In genomic region chr16:12760819-12761611, GRCh38 we compare ENCODE assay signal across 17 cellular contexts. TPM values are rescaled to one million over a fixed set of nuclear protein-coding genes. Genes with fewer than 3 reads are reported as not detected.
DNase-seq lines count a peak whose midpoint lies in the region; ATAC-seq, FAIRE-seq and TF ChIP-seq lines count a peak whose summit lies in the region.
"Had no signal": no experiment of that assay in that cellular context is flagged by ENCODE, and none has a peak within 500 bp of the region (broad histone marks: within the 10 kb centered on the region; RNA-seq: fewer than 3 reads in every experiment).

No MANE protein-coding gene starts in this region.

- no peak overlapping the region for H3K27ac ChIP-seq in HepG2 (ENCODE audit: extremely low read length, insufficient read depth, low read length)
- H3K27ac ChIP-seq: BLaER1, GM23248 had no signal

- peaks cover 33% of the 10 kb centered on the region for H3K79me2 ChIP-seq in HepG2 (ENCODE audit: insufficient read depth, low read length)

- H3K27me3 ChIP-seq in HepG2 (ENCODE audit: control insufficient read depth in 1 of 2, insufficient read depth in 2 of 2, low read length in 2 of 2) = no peaks in the 10 kb centered on the region
- H3K27me3 ChIP-seq: BLaER1 had no signal

- peaks cover 55% of the 10 kb centered on the region for H3K4me1 ChIP-seq in HepG2 (ENCODE audit: insufficient read depth, low read length)
- H3K4me1 ChIP-seq: HAP-1 had no signal

- H3K27me3 Mint-ChIP-seq in stimulated activated naive B cell treated with anti-CD40 and anti-IgM and Interleukin-4, amounts not matched to agents 10 μg/mL and 1 μg/mL and 100 μg/mL, for 72 hours = no peaks in the 10 kb centered on the region
- H3K27me3 Mint-ChIP-seq: CD4-positive, alpha-beta memory T cell had no signal

- 96% methylated on average over 12 of the region's 12 CpGs for WGBS in HepG2 (ENCODE audit: low lambda C conversion rate)

- H3K9me3 Mint-ChIP-seq in stimulated activated naive B cell treated with anti-CD40 and anti-IgM and Interleukin-4, amounts not matched to agents 10 μg/mL and 1 μg/mL and 100 μg/mL, for 72 hours = no peaks in the 10 kb centered on the region

- no peak for TF ChIP-seq CTCF in HepG2 (CRISPR knock-in tag; IDR thresholded peaks at IDR 0.05)

- H3K36me3 ChIP-seq in HepG2 (replicated peaks in 1 of 2; ENCODE audit: control insufficient read depth in 1 of 2, insufficient read depth in 2 of 2, low read length in 2 of 2) = peaks cover 7 to 22% of the 10 kb centered on the region in 2 experiments
- H3K36me3 ChIP-seq: BLaER1, HAP-1 had no signal

- H3K9me3 ChIP-seq in HepG2 (ENCODE audit: low read length) = no peaks in the 10 kb centered on the region
- H3K9me3 ChIP-seq: HAP-1 had no signal

- DNase-seq in NAMALWA (ENCODE audit: low spot score) (peak; percentile 4), HepG2 (ENCODE audit: low spot score) (no peak), mesenteric fat pad (ENCODE audit: low spot score) (peak; percentile 24), NCI-H82 (lab: John Stamatoyannopoulos, UW) (no peak), UCSD-AML1 (lab: John Stamatoyannopoulos, UW; ENCODE audit: unreplicated experiment) (no peak), cerebellum (ENCODE audit: low spot score) (no peak)
- DNase-seq in stimulated activated naive B cell treated with anti-CD40 and anti-IgM and Interleukin-4, amounts not matched to agents 10 μg/mL and 1 μg/mL and 100 μg/mL, for 72 hours = no peak
- DNase-seq: 8988T; Calu3; CD4-positive, alpha-beta memory T cell; DMS79 treated with DMSO at 0.1 percent for 48 hours; GF-D8; GM23248 had no signal

- no peak for ATAC-seq in HepG2
- peak in 1 of 2 donors; percentile 61 for ATAC-seq in stimulated activated naive B cell treated with anti-CD40 and anti-IgM and Interleukin-4, amounts not matched to agents 10 μg/mL and 1 μg/mL and 100 μg/mL, for 72 hours (replicated peaks)

- BruUV-seq in HepG2 (replicated peaks; lab: Mats Ljungman, UMichigan) = no TSS peak

- POLR2A ChIA-PET in HepG2 (lab: Yijun Ruan, JAX) = no interaction called here

- CTCF ChIA-PET in HepG2 (lab: Yijun Ruan, JAX; ENCODE audit: low intra/inter-chr PET ratio, low total read pairs) = no interaction called here

- no peak overlapping the region for H3K4me2 ChIP-seq in HepG2 (ENCODE audit: low read depth, low read length)

- no peak for TF ChIP-seq RAD21 in HepG2 (CRISPR knock-in tag; IDR thresholded peaks at IDR 0.05)

- no peaks in the 10 kb centered on the region for H4K20me1 ChIP-seq in HepG2 (ENCODE audit: insufficient read depth, low read length)
- H4K20me1 ChIP-seq: BLaER1 had no signal

- no peaks in the 10 kb centered on the region for H3K36me3 Mint-ChIP-seq in stimulated activated naive B cell treated with anti-CD40 and anti-IgM and Interleukin-4, amounts not matched to agents 10 μg/mL and 1 μg/mL and 100 μg/mL, for 72 hours

- H3K27ac Mint-ChIP-seq in stimulated activated naive B cell treated with anti-CD40 and anti-IgM and Interleukin-4, amounts not matched to agents 10 μg/mL and 1 μg/mL and 100 μg/mL, for 72 hours = peak overlapping the region; percentile 4
- H3K27ac Mint-ChIP-seq: CD4-positive, alpha-beta memory T cell had no signal

- no peak for TF ChIP-seq POLR2A in HepG2 (IDR thresholded peaks at IDR 0.05; ENCODE audit: insufficient read depth in 1 of 2, low read depth in 2 of 2, low read length in 2 of 2)

- no peak overlapping the region for H2AFZ ChIP-seq in HepG2 (ENCODE audit: low read length)
- H2AFZ ChIP-seq: GM23248 had no signal

- no peak for FAIRE-seq in HepG2 (lab: Jason Lieb, UNC)
- FAIRE-seq: GM19239 had no signal

- no peak overlapping the region for H3K4me3 Mint-ChIP-seq in stimulated activated naive B cell treated with anti-CD40 and anti-IgM and Interleukin-4, amounts not matched to agents 10 μg/mL and 1 μg/mL and 100 μg/mL, for 72 hours
- H3K4me3 Mint-ChIP-seq: CD14-positive monocyte; CD4-positive, alpha-beta memory T cell had no signal

- TF ChIP-seq EP300 in HepG2 (IDR thresholded peaks at IDR 0.05; ENCODE audit: low read depth in 2 of 2, low read length in 2 of 2) (no peak), HepG2 (CRISPR knock-in tag; IDR thresholded peaks at IDR 0.05; ENCODE audit: borderline replicate concordance) (no peak)

- in situ Hi-C loops in HepG2 (cut with HindIII; ENCODE audit: extremely low pct_ligation_motif_present, low pct_unique_long_range_greater_than_20kb) = no loop called here

- peaks cover 0 to 6% of the 10 kb centered on the region in 2 donors for H3K4me1 Mint-ChIP-seq in stimulated activated naive B cell treated with anti-CD40 and anti-IgM and Interleukin-4, amounts not matched to agents 10 μg/mL and 1 μg/mL and 100 μg/mL, for 72 hours
- H3K4me1 Mint-ChIP-seq: CD4-positive, alpha-beta memory T cell had no signal

- H3K9ac ChIP-seq in HepG2 (ENCODE audit: insufficient read depth, low read depth, low read length) = no peak overlapping the region
- H3K9ac ChIP-seq: BLaER1, GM23248 had no signal

- H3K4me3 ChIP-seq in HepG2 (replicated peaks in 1 of 3; ENCODE audit: insufficient read depth in 1 of 3, low read depth in 2 of 3, low read length in 3 of 3) = no peak overlapping the region
- H3K4me3 ChIP-seq: BLaER1, GM23248, HAP-1 had no signal

- intact Hi-C loops in HepG2 (cut with micrococcal nuclease; ENCODE audit: unreplicated experiment) = no loop called here

TF ChIP-seq in HepG2, 621 proteins besides CTCF, POLR2A, EP300 and RAD21:
- 0 out of 2 replicates have a peak, but pooled peaks have one; percentile 23 for TF ChIP-seq ZNF770 (CRISPR knock-in tag; IDR thresholded peaks at IDR 0.05)
- 0 out of 2 replicates have a peak, but pooled peaks have one; percentile 30 for TF ChIP-seq FOXO4 (CRISPR knock-in tag; conservative IDR thresholded peaks at IDR 0.05)
- TF ChIP-seq ZNF121 (CRISPR knock-in tag; IDR thresholded peaks at IDR 0.05) = no peak

RNA-seq across cellular contexts. Expression of gene CPPED1, which starts 42.7 kb away (rescaled TPM):
- total RNA-seq in HepG2 (2016; rRNA removed; fragmentation: Illumina TruSeq; extraction: Trizol) (66.6 and 118 TPM in 2 replicates), mesenteric fat pad (22.7 TPM), cerebellum (11.2 TPM)
- total RNA-seq in HepG2 (2016; cell fraction: cytosol; rRNA removed; fragmentation: Illumina TruSeq; extraction: Trizol; ENCODE audit: low read depth) = 21.2 and 21.9 TPM in 2 replicates
- 68.3 and 113 TPM in 2 replicates for total RNA-seq in HepG2 (2016; cell fraction: insoluble cytoplasmic fraction; rRNA removed; fragmentation: Illumina TruSeq; extraction: Trizol)
- total RNA-seq in HepG2 (2016; cell fraction: membrane; rRNA removed; fragmentation: Illumina TruSeq; extraction: Trizol) = 62.9 and 66.9 TPM in 2 replicates
- 58.7 and 62.6 TPM in 2 replicates for total RNA-seq in HepG2 (2016; cell fraction: nucleus; rRNA removed; fragmentation: Illumina TruSeq; extraction: Trizol)
- polyA plus RNA-seq in HepG2 (2011; rRNA removed) = 62.5 and 71.3 TPM in 2 replicates
- 47.6 and 65.5 TPM in 2 replicates for polyA plus RNA-seq in HepG2 (2011; cell fraction: cytosol; rRNA removed)
- 21.8 and 24.9 TPM in 2 replicates for polyA plus RNA-seq in HepG2 (2011; cell fraction: nucleus; rRNA removed)
- 65.8 and 79.3 TPM in 2 replicates for polyA plus RNA-seq in HepG2 (2012)
- 40.3 and 43.5 TPM in 2 replicates for polyA plus RNA-seq in HepG2 (2016; cell fraction: cytosol; fragmentation: Illumina TruSeq; extraction: Trizol; ENCODE audit: low read depth)
- 204 and 209 TPM in 2 replicates for polyA plus RNA-seq in HepG2 (2016; cell fraction: insoluble cytoplasmic fraction; fragmentation: Illumina TruSeq; extraction: Trizol; ENCODE audit: low read depth)
- 63.7 and 78.2 TPM in 2 replicates for polyA plus RNA-seq in HepG2 (2016; cell fraction: membrane; fragmentation: Illumina TruSeq; extraction: Trizol; ENCODE audit: low read depth)
- 75.7 and 79.0 TPM in 2 replicates for polyA plus RNA-seq in HepG2 (2016; cell fraction: nucleus; fragmentation: Illumina TruSeq; extraction: Trizol; ENCODE audit: insufficient read depth, low read depth)
- polyA minus RNA-seq in HepG2 (2011; rRNA and poly(A)+ RNA removed; ENCODE audit: low replicate concordance) = 6.0 and 117 TPM in 2 replicates
- polyA minus RNA-seq in HepG2 (2011; cell fraction: cytosol; rRNA and poly(A)+ RNA removed) = 57.0 and 63.8 TPM in 2 replicates
- 65.0 and 68.2 TPM in 2 replicates for polyA minus RNA-seq in HepG2 (2011; cell fraction: nucleus; rRNA and poly(A)+ RNA removed)
- total RNA-seq: Calu3 had no signal

Comparison
In these comparisons a context has a peak if more than half of its experiments do, and no peak if none do; other contexts are left out.
1. DNase-seq: peak in NAMALWA (single experiment) and mesenteric fat pad (single experiment); none in HepG2 (single experiment), stimulated activated naive B cell treated with anti-CD40 and anti-IgM and Interleukin-4, amounts not matched to agents 10 μg/mL and 1 μg/mL and 100 μg/mL, for 72 hours (single experiment), NCI-H82 (single experiment), UCSD-AML1 (single experiment) and cerebellum (single experiment).